1 cellular context compared by ENCODE assay signal in genomic region chr16:30398660-30399434, GRCh38.
A peak's percentile ranks its signal among the peaks of the same experiment; 100 is the strongest.
TF ChIP-seq lines count a peak whose summit lies in the region.

No MANE protein-coding gene starts in this region.

TF ChIP-seq in HepG2, 621 proteins besides CTCF, POLR2A, EP300 and RAD21:
- TF ChIP-seq GMEB1 (CRISPR knock-in tag; IDR thresholded peaks at IDR 0.05; ENCODE audit: borderline replicate concordance) (no peak), SNAI1 (CRISPR knock-in tag; IDR thresholded peaks at IDR 0.05; ENCODE audit: borderline replicate concordance) (no peak), HMGXB4 (CRISPR knock-in tag; IDR thresholded peaks at IDR 0.05; ENCODE audit: borderline replicate concordance in 1 of 2, low read depth in 1 of 2) (no peak), PRDM10 (CRISPR knock-in tag; IDR thresholded peaks at IDR 0.05; ENCODE audit: low read depth) (no peak), ZBTB38 (CRISPR knock-in tag; IDR thresholded peaks at IDR 0.05) (no peak), ZC3H13 (CRISPR knock-in tag; IDR thresholded peaks at IDR 0.05) (peak; percentile 42; the same call in 1 of the 2 replicates), ZKSCAN1 (IDR thresholded peaks at IDR 0.05; ENCODE audit: low read length) (0 out of 2 replicates have a peak, but pooled peaks have one; percentile 62), AGO2 (optimal IDR thresholded peaks at IDR 0.05; ENCODE audit: low read depth, low read length) (peak; percentile 47), TBX3 (IDR thresholded peaks at IDR 0.05; ENCODE audit: borderline replicate concordance) (no peak), EED (CRISPR knock-in tag; IDR thresholded peaks at IDR 0.05) (no peak), ZNF740 (CRISPR knock-in tag; IDR thresholded peaks at IDR 0.05) (0 out of 2 replicates have a peak, but pooled peaks have one; percentile 32)
- TF ChIP-seq, protein P1, sequence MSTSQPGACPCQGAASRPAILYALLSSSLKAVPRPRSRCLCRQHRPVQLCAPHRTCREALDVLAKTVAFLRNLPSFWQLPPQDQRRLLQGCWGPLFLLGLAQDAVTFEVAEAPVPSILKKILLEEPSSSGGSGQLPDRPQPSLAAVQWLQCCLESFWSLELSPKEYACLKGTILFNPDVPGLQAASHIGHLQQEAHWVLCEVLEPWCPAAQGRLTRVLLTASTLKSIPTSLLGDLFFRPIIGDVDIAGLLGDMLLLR (CRISPR knock-in tag; IDR thresholded peaks at IDR 0.05) = no peak
